ENCODE assay signal across 19 cellular contexts in genomic region chr5:125478599-125478998, GRCh38.
DNase-seq lines count a peak whose midpoint lies in the region; ATAC-seq and TF ChIP-seq lines count a peak whose summit lies in the region.
"Had no signal": no experiment of that assay in that cellular context is flagged by ENCODE, and none has a peak within 500 bp of the region (broad histone marks: within the 10 kb centered on the region; RNA-seq: fewer than 3 reads in every experiment).

No MANE protein-coding gene starts in this region.

- in situ Hi-C loops in gastrocnemius medialis (cut with MboI; ENCODE audit: low sequenced_read_pairs in 4 of 4) = loop anchor here in 1 of 4 donors (25.0 kb wide), 1 partner anchor 741 kb away; the partner anchor contains the start of gene ZNF608

- peak; percentile 17 for DNase-seq in SIG-M5 treated with dmso at 0.1 percent for 504 hours (lab: John Stamatoyannopoulos, UW; ENCODE audit: unreplicated experiment)
- no peak for DNase-seq in SIG-M5 (lab: John Stamatoyannopoulos, UW)
- no peak for DNase-seq in RWPE2 (ENCODE audit: low spot score)
- no peak for DNase-seq in left lung
- DNase-seq in upper lobe of right lung = no peak
- no peak for DNase-seq in activated CD4-positive, alpha-beta T cell treated with anti-CD3 and anti-CD28 coated beads for 4 hours
- no peak for DNase-seq in gastrocnemius medialis
- DNase-seq: CD8-positive, alpha-beta T cell; H9; IMR-90; Kasumi-1; NCI-H1105 treated with DMSO at 0.1 percent for 48 hours; NCI-H1694 treated with DMSO at 0.1 percent for 48 hours; NCI-H446 treated with DMSO at 0.1 percent for 48 hours; NCI-H748 treated with DMSO at 0.1 percent for 48 hours; OCI-M1 had no signal

- no peak for TF ChIP-seq POLR2A in gastrocnemius medialis (IDR thresholded peaks at IDR 0.05)

- peak; percentile 41; the same call in 1 of the 3 replicates for ATAC-seq in RWPE2 (ENCODE audit: low read depth)
- peak; percentile 76 for ATAC-seq in left lung
- peak; percentile 51 for ATAC-seq in upper lobe of right lung
- ATAC-seq in HG02610 (IDR thresholded peaks at IDR 0.05; ENCODE audit: unreplicated experiment) = no peak
- ATAC-seq in gastrocnemius medialis = no peak
- ATAC-seq: CD8-positive, alpha-beta T cell had no signal

- intact Hi-C loops in left lung (cut with DNase I) = no loop called here
- intact Hi-C loops in upper lobe of right lung (cut with DNase I) = no loop called here
- intact Hi-C loops in gastrocnemius medialis (cut with DNase I; ENCODE audit: low total_unique reads) = no loop called here

- H3K27ac ChIP-seq in RWPE2 (ENCODE audit: poor library complexity, severe bottlenecking) (no peak overlapping the region), left lung (no peak overlapping the region), upper lobe of right lung (no peak overlapping the region), gastrocnemius medialis (no peak overlapping the region)
- H3K27ac ChIP-seq: RWPE1, SK-N-MC had no signal

- H3K4me1 ChIP-seq in RWPE2 (ENCODE audit: insufficient read depth, poor library complexity, severe bottlenecking) (peaks cover 22% of the 10 kb centered on the region), left lung (no peaks in the 10 kb centered on the region), upper lobe of right lung (no peaks in the 10 kb centered on the region), gastrocnemius medialis (peaks cover 0 to 2% of the 10 kb centered on the region in 2 donors)

- H3K9me3 ChIP-seq in RWPE2 (ENCODE audit: severe bottlenecking) (no peaks in the 10 kb centered on the region), left lung (no peaks in the 10 kb centered on the region), upper lobe of right lung (no peaks in the 10 kb centered on the region), gastrocnemius medialis (no peaks in the 10 kb centered on the region)

- H3K4me3 ChIP-seq in RWPE2 (ENCODE audit: severe bottlenecking) = no peak overlapping the region
- H3K4me3 ChIP-seq in left lung = no peak overlapping the region
- no peak overlapping the region for H3K4me3 ChIP-seq in upper lobe of right lung
- H3K4me3 ChIP-seq in gastrocnemius medialis = no peak overlapping the region
- H3K4me3 ChIP-seq: SK-N-MC had no signal

- H3K27me3 ChIP-seq in RWPE2 (ENCODE audit: insufficient read depth, poor library complexity, severe bottlenecking) = no peaks in the 10 kb centered on the region
- no peaks in the 10 kb centered on the region for H3K27me3 ChIP-seq in left lung
- no peaks in the 10 kb centered on the region for H3K27me3 ChIP-seq in upper lobe of right lung
- no peaks in the 10 kb centered on the region for H3K27me3 ChIP-seq in gastrocnemius medialis

- TF ChIP-seq CTCF in RWPE2 (IDR thresholded peaks at IDR 0.05; ENCODE audit: poor library complexity, severe bottlenecking) = no peak
- no peak for TF ChIP-seq CTCF in left lung (IDR thresholded peaks at IDR 0.05)
- TF ChIP-seq CTCF in upper lobe of right lung (IDR thresholded peaks at IDR 0.05) = no peak
- TF ChIP-seq CTCF in gastrocnemius medialis (IDR thresholded peaks at IDR 0.05 in 4 of 5, conservative IDR thresholded peaks at IDR 0.05 in 1 of 5) = no peak

- H3K36me3 ChIP-seq in RWPE2 (ENCODE audit: low read depth) = no peaks in the 10 kb centered on the region
- no peaks in the 10 kb centered on the region for H3K36me3 ChIP-seq in left lung
- H3K36me3 ChIP-seq in upper lobe of right lung = no peaks in the 10 kb centered on the region
- no peaks in the 10 kb centered on the region for H3K36me3 ChIP-seq in gastrocnemius medialis

Comparison
In these comparisons a context has a peak if more than half of its experiments do, and no peak if none do; other contexts are left out.
1. ATAC-seq: peak in RWPE2 (single experiment), left lung (single experiment) and upper lobe of right lung (single experiment); none in HG02610 (single experiment) and gastrocnemius medialis (0 of 2).